In genomic region chr1:192543445-192543844, GRCh38 we compare ENCODE assay signal across 17 cellular contexts. TPM values are rescaled to one million over a fixed set of nuclear protein-coding genes. Genes with fewer than 3 reads are reported as not detected.
"Had no signal": no experiment of that assay in that cellular context is flagged by ENCODE, and none has a peak within 500 bp of the region (broad histone marks: within the 10 kb centered on the region; RNA-seq: fewer than 3 reads in every experiment).

No MANE protein-coding gene starts in this region.

- ATAC-seq: activated T-cell treated with anti-CD3 and anti-CD28 coated beads, Interleukin-2, amount 50 U/mL, for 4 hours; naive thymus-derived CD4-positive, alpha-beta T cell; stimulated activated naive CD8-positive, alpha-beta T cell treated with anti-CD3 and anti-CD28 coated beads, Interleukin-15, Interleukin-2, amounts not matched to agents 100 U/mL and 50 U/mL, for 24 hours; upper lobe of right lung had no signal

- H3K27me3 Mint-ChIP-seq: activated naive CD8-positive, alpha-beta T cell treated with anti-CD3 and anti-CD28 coated beads for 36 hours; naive thymus-derived CD4-positive, alpha-beta T cell had no signal

- H3K4me3 ChIP-seq: dorsolateral prefrontal cortex, esophagus squamous epithelium, ovary, upper lobe of right lung had no signal

- DNase-seq: activated CD4-positive, alpha-beta T cell treated with anti-CD3 and anti-CD28 coated beads, Interleukin-2, amount 50 U/mL, for 1 hour; activated CD4-positive, CD25-positive, alpha-beta regulatory T cell; activated gamma-delta T cell; activated naive CD8-positive, alpha-beta T cell treated with anti-CD3 and anti-CD28 coated beads for 36 hours; activated T-cell treated with anti-CD3 and anti-CD28 coated beads, Interleukin-2, amount 50 U/mL, for 4 hours; brain microvascular endothelial cell; dorsolateral prefrontal cortex; esophagus squamous epithelium; foreskin fibroblast; naive thymus-derived CD4-positive, alpha-beta T cell; ovary; stimulated activated CD4-positive, alpha-beta T cell treated with anti-CD3 and anti-CD28 coated beads, Interleukin-2, amount 100 ng/mL, for 48 hours; stimulated activated naive CD8-positive, alpha-beta T cell treated with anti-CD3 and anti-CD28 coated beads, Interleukin-15, Interleukin-2, amounts not matched to agents 100 U/mL and 50 U/mL, for 24 hours; T-helper 2 cell; upper lobe of right lung had no signal

- H3K9me3 ChIP-seq: esophagus squamous epithelium, ovary, upper lobe of right lung had no signal

- H3K27me3 ChIP-seq: brain microvascular endothelial cell, dorsolateral prefrontal cortex, esophagus squamous epithelium, ovary, upper lobe of right lung had no signal

- H3K4me3 Mint-ChIP-seq: activated naive CD8-positive, alpha-beta T cell treated with anti-CD3 and anti-CD28 coated beads for 36 hours; activated T-cell treated with anti-CD3 and anti-CD28 coated beads, Interleukin-2, amount 50 U/mL, for 4 hours; naive thymus-derived CD4-positive, alpha-beta T cell had no signal

- H3K27ac ChIP-seq: brain microvascular endothelial cell, dorsolateral prefrontal cortex, esophagus squamous epithelium, ovary, upper lobe of right lung had no signal

- H3K27ac Mint-ChIP-seq: activated naive CD8-positive, alpha-beta T cell treated with anti-CD3 and anti-CD28 coated beads for 36 hours had no signal

- H3K36me3 ChIP-seq: brain microvascular endothelial cell, esophagus squamous epithelium, ovary, upper lobe of right lung had no signal

- H3K36me3 Mint-ChIP-seq: activated naive CD8-positive, alpha-beta T cell treated with anti-CD3 and anti-CD28 coated beads for 36 hours; naive thymus-derived CD4-positive, alpha-beta T cell had no signal

- H3K9me3 Mint-ChIP-seq: activated naive CD8-positive, alpha-beta T cell treated with anti-CD3 and anti-CD28 coated beads for 36 hours; activated T-cell treated with anti-CD3 and anti-CD28 coated beads, Interleukin-2, amount 50 U/mL, for 4 hours; naive thymus-derived CD4-positive, alpha-beta T cell had no signal

RNA-seq across cellular contexts. Expression of gene RGS1, which starts 32.1 kb away (rescaled TPM):
- total RNA-seq: chondrocyte, lung microvascular endothelial cell had no signal
